Comparison of ENCODE assay signal across 1 cellular context in genomic region chr5:41903892-41904799, GRCh38.
TF ChIP-seq lines count a peak whose summit lies in the region.

Gene RIMOC1 (plus strand): TSS chr5:41904344. CDS start chr5:41904368, 24 bp downstream.

TF ChIP-seq in K562, 482 proteins besides CTCF, POLR2A, EP300 and RAD21 (continued from another document and continues in another):
- TF ChIP-seq CHAMP1 (IDR thresholded peaks at IDR 0.05) (peak; percentile 60; the same call in 1 of the 2 replicates), TRIM25 (IDR thresholded peaks at IDR 0.05; ENCODE audit: borderline replicate concordance) (no peak), ZFP91 (CRISPR knock-in tag; IDR thresholded peaks at IDR 0.05) (no peak), FOSL1 (tag; conservative IDR thresholded peaks at IDR 0.05) (peak; percentile 32; the same call in 1 of the 2 replicates), POLR2AphosphoS2 (IDR thresholded peaks at IDR 0.05; ENCODE audit: low read length) (peak; percentile 80; the same call in 1 of the 2 replicates), ZNF696 (CRISPR knock-in tag; conservative IDR thresholded peaks at IDR 0.05) (no peak), TARDBP (IDR thresholded peaks at IDR 0.05) (no peak), ZBED1 (IDR thresholded peaks at IDR 0.05) (no peak; the same call in 1 of the 2 replicates), KAT7 (CRISPR knock-in tag; IDR thresholded peaks at IDR 0.05; ENCODE audit: borderline replicate concordance) (0 out of 2 replicates have a peak, but pooled peaks have one; percentile 64), HNRNPL (IDR thresholded peaks at IDR 0.05; ENCODE audit: low read depth, low read length) (no peak), FOXP1 (CRISPR knock-in tag; IDR thresholded peaks at IDR 0.05) (peak; percentile 94; the same call in 1 of the 2 replicates), ELF4 (CRISPR knock-in tag; IDR thresholded peaks at IDR 0.05) (peak; percentile 67; the same call in 1 of the 2 replicates), RBM22 (IDR thresholded peaks at IDR 0.05; ENCODE audit: low read depth, low read length, poor library complexity, severe bottlenecking) (peak; percentile 56), IRF2 (CRISPR knock-in tag; IDR thresholded peaks at IDR 0.05) (no peak), TOE1 (IDR thresholded peaks at IDR 0.05; ENCODE audit: borderline replicate concordance) (peak; percentile 100), TOE1 (CRISPR knock-in tag; IDR thresholded peaks at IDR 0.05; ENCODE audit: borderline replicate concordance, low read depth) (no peak), FOXK2 (conservative IDR thresholded peaks at IDR 0.05 in 1 of 2, IDR thresholded peaks at IDR 0.05 in 1 of 2; ENCODE audit: low read depth in 2 of 2) (peak; percentile 89 to 97), ZBTB8A (IDR thresholded peaks at IDR 0.05; ENCODE audit: partially characterized antibody) (no peak), JUNB (CRISPR knock-in tag; conservative IDR thresholded peaks at IDR 0.05) (no peak; the same call in 1 of the 2 replicates), THAP12 (CRISPR knock-in tag; IDR thresholded peaks at IDR 0.05) (peak; percentile 93), ZNF311 (CRISPR knock-in tag; IDR thresholded peaks at IDR 0.05) (no peak), DIDO1 (tag; IDR thresholded peaks at IDR 0.05; ENCODE audit: low read depth) (peak; percentile 87), SMARCC2 (IDR thresholded peaks at IDR 0.05; ENCODE audit: low read depth) (peak; percentile 17; the same call in 1 of the 2 replicates), THRA (IDR thresholded peaks at IDR 0.05) (no peak), BRCA1 (IDR thresholded peaks at IDR 0.05) (no peak), BRCA1 (CRISPR knock-in tag; IDR thresholded peaks at IDR 0.05) (no peak), POLR3A (IDR thresholded peaks at IDR 0.05; ENCODE audit: borderline replicate concordance, extremely low read depth, insufficient read depth, insufficient read length) (no peak), BCL6 (CRISPR knock-in tag; IDR thresholded peaks at IDR 0.05) (no peak), ZNF444 (CRISPR knock-in tag; IDR thresholded peaks at IDR 0.05) (no peak), POLR2H (tag; IDR thresholded peaks at IDR 0.05; ENCODE audit: low read depth) (peak; percentile 88), GTF2F1 (IDR thresholded peaks at IDR 0.05; ENCODE audit: low read depth, low read length) (peak; percentile 49), PRPF4 (IDR thresholded peaks at IDR 0.05; ENCODE audit: insufficient read depth, low read depth, low read length, poor library complexity, severe bottlenecking) (peak; percentile 63), SNRNP70 (optimal IDR thresholded peaks at IDR 0.05; ENCODE audit: low read depth, low read length) (no peak), ZNF583 (CRISPR knock-in tag; IDR thresholded peaks at IDR 0.05) (peak; percentile 90), SIN3A (IDR thresholded peaks at IDR 0.05; ENCODE audit: borderline replicate concordance in 2 of 2, control insufficient read depth in 1 of 2, low read depth in 2 of 2, low read length in 2 of 2) (peak in 1 of 2 experiments; percentile 98; a peak in 3 of 4 replicates), HNRNPUL1 (IDR thresholded peaks at IDR 0.05; ENCODE audit: low read length) (no peak), TCFL5 (CRISPR knock-in tag; conservative IDR thresholded peaks at IDR 0.05) (0 out of 2 replicates have a peak, but pooled peaks have one; percentile 9), NKRF (IDR thresholded peaks at IDR 0.05; ENCODE audit: borderline replicate concordance) (peak; percentile 99), PRDM10 (IDR thresholded peaks at IDR 0.05; ENCODE audit: partially characterized antibody) (peak; percentile 35), KDM5B (IDR thresholded peaks at IDR 0.05; ENCODE audit: insufficient replicate concordance, low read depth, low read length) (peak; percentile 92), EZH2 (IDR thresholded peaks at IDR 0.05; ENCODE audit: borderline replicate concordance, low read depth, low read length) (no peak), PBX2 (CRISPR knock-in tag; IDR thresholded peaks at IDR 0.05; ENCODE audit: low read depth) (no peak), PBX2 (tag; conservative IDR thresholded peaks at IDR 0.05; ENCODE audit: low read depth) (peak; percentile 66; the same call in 1 of the 2 replicates), ZNF224 (CRISPR knock-in tag; IDR thresholded peaks at IDR 0.05) (no peak), SIRT6 (IDR thresholded peaks at IDR 0.05; ENCODE audit: low read depth, low read length) (no peak), KDM4B (IDR thresholded peaks at IDR 0.05; ENCODE audit: borderline replicate concordance in 2 of 2, low read depth in 1 of 2) (peak in 1 of 2 experiments; percentile 88; a peak in 2 of 4 replicates), MYNN (IDR thresholded peaks at IDR 0.05) (peak; percentile 89), MYNN (CRISPR knock-in tag; IDR thresholded peaks at IDR 0.05) (no peak), PTRF (tag; IDR thresholded peaks at IDR 0.05) (no peak), BCOR (IDR thresholded peaks at IDR 0.05) (peak; percentile 63; the same call in 1 of the 2 replicates)
